Comparison of ENCODE assay signal across 1 cellular context in the genomic region with DNA sequence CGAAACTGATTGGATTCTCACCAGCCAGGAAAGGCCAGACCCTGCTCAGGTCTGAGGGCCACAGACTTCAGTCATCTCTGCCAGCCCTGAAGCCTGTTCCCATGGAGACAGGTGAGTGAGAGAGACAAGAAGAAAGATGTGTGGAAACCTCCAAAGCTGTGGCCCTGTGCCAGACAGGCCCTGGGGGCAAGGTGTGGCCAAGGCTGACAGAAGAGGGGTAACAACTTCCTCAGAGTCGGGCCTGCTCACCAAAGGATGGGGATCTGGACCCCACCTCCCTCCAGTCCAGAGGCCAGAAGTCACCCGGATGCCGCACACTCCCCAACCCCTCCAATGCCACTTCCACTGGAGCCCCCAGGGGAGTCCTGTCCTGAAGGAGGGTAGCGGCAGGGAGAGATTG.
TF ChIP-seq lines count a peak whose summit lies in the region.

No MANE protein-coding gene starts in this region.

TF ChIP-seq in HepG2, 621 proteins besides CTCF, POLR2A, EP300 and RAD21 (continued from another document):
- TF ChIP-seq, protein P1, sequence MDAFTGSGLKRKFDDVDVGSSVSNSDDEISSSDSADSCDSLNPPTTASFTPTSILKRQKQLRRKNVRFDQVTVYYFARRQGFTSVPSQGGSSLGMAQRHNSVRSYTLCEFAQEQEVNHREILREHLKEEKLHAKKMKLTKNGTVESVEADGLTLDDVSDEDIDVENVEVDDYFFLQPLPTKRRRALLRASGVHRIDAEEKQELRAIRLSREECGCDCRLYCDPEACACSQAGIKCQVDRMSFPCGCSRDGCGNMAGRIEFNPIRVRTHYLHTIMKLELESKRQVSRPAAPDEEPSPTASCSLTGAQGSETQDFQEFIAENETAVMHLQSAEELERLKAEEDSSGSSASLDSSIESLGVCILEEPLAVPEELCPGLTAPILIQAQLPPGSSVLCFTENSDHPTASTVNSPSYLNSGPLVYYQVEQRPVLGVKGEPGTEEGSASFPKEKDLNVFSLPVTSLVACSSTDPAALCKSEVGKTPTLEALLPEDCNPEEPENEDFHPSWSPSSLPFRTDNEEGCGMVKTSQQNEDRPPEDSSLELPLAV (CRISPR knock-in tag; conservative IDR thresholded peaks at IDR 0.05; ENCODE audit: low read depth) = no peak
- TF ChIP-seq, protein P2, sequence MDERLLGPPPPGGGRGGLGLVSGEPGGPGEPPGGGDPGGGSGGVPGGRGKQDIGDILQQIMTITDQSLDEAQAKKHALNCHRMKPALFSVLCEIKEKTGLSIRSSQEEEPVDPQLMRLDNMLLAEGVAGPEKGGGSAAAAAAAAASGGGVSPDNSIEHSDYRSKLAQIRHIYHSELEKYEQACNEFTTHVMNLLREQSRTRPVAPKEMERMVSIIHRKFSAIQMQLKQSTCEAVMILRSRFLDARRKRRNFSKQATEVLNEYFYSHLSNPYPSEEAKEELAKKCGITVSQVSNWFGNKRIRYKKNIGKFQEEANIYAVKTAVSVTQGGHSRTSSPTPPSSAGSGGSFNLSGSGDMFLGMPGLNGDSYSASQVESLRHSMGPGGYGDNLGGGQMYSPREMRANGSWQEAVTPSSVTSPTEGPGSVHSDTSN (CRISPR knock-in tag; IDR thresholded peaks at IDR 0.05) = no peak
- TF ChIP-seq FOXA3 (CRISPR knock-in tag; IDR thresholded peaks at IDR 0.05) (no peak), ZNF773 (CRISPR knock-in tag; IDR thresholded peaks at IDR 0.05; ENCODE audit: borderline replicate concordance) (no peak), ZNF263 (CRISPR knock-in tag; IDR thresholded peaks at IDR 0.05) (no peak), TGIF2 (CRISPR knock-in tag; IDR thresholded peaks at IDR 0.05) (no peak), YY1 (IDR thresholded peaks at IDR 0.05; ENCODE audit: insufficient read depth, insufficient replicate concordance, low read depth, low read length) (no peak), NPAS2 (CRISPR knock-in tag; IDR thresholded peaks at IDR 0.05; ENCODE audit: borderline replicate concordance) (no peak), SIN3A (IDR thresholded peaks at IDR 0.05; ENCODE audit: borderline replicate concordance, low read depth, low read length) (no peak), ZC3H13 (CRISPR knock-in tag; IDR thresholded peaks at IDR 0.05) (no peak)
- TF ChIP-seq, protein P3, sequence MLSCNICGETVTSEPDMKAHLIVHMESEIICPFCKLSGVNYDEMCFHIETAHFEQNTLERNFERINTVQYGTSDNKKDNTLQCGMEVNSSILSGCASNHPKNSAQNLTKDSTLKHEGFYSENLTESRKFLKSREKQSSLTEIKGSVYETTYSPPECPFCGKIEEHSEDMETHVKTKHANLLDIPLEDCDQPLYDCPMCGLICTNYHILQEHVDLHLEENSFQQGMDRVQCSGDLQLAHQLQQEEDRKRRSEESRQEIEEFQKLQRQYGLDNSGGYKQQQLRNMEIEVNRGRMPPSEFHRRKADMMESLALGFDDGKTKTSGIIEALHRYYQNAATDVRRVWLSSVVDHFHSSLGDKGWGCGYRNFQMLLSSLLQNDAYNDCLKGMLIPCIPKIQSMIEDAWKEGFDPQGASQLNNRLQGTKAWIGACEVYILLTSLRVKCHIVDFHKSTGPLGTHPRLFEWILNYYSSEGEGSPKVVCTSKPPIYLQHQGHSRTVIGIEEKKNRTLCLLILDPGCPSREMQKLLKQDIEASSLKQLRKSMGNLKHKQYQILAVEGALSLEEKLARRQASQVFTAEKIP (CRISPR knock-in tag; IDR thresholded peaks at IDR 0.05; ENCODE audit: borderline replicate concordance) = no peak
- TF ChIP-seq, protein P4, sequence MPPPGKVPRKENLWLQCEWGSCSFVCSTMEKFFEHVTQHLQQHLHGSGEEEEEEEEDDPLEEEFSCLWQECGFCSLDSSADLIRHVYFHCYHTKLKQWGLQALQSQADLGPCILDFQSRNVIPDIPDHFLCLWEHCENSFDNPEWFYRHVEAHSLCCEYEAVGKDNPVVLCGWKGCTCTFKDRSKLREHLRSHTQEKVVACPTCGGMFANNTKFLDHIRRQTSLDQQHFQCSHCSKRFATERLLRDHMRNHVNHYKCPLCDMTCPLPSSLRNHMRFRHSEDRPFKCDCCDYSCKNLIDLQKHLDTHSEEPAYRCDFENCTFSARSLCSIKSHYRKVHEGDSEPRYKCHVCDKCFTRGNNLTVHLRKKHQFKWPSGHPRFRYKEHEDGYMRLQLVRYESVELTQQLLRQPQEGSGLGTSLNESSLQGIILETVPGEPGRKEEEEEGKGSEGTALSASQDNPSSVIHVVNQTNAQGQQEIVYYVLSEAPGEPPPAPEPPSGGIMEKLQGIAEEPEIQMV (CRISPR knock-in tag; IDR thresholded peaks at IDR 0.05; ENCODE audit: low read depth) = no peak
- TF ChIP-seq, protein P5, sequence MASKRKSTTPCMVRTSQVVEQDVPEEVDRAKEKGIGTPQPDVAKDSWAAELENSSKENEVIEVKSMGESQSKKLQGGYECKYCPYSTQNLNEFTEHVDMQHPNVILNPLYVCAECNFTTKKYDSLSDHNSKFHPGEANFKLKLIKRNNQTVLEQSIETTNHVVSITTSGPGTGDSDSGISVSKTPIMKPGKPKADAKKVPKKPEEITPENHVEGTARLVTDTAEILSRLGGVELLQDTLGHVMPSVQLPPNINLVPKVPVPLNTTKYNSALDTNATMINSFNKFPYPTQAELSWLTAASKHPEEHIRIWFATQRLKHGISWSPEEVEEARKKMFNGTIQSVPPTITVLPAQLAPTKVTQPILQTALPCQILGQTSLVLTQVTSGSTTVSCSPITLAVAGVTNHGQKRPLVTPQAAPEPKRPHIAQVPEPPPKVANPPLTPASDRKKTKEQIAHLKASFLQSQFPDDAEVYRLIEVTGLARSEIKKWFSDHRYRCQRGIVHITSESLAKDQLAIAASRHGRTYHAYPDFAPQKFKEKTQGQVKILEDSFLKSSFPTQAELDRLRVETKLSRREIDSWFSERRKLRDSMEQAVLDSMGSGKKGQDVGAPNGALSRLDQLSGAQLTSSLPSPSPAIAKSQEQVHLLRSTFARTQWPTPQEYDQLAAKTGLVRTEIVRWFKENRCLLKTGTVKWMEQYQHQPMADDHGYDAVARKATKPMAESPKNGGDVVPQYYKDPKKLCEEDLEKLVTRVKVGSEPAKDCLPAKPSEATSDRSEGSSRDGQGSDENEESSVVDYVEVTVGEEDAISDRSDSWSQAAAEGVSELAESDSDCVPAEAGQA (IDR thresholded peaks at IDR 0.05; ENCODE audit: low read depth) = no peak
- TF ChIP-seq, protein P5 (CRISPR knock-in tag; IDR thresholded peaks at IDR 0.05; ENCODE audit: borderline replicate concordance) = no peak
- TF ChIP-seq, protein P6, sequence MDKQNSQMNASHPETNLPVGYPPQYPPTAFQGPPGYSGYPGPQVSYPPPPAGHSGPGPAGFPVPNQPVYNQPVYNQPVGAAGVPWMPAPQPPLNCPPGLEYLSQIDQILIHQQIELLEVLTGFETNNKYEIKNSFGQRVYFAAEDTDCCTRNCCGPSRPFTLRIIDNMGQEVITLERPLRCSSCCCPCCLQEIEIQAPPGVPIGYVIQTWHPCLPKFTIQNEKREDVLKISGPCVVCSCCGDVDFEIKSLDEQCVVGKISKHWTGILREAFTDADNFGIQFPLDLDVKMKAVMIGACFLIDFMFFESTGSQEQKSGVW (CRISPR knock-in tag; IDR thresholded peaks at IDR 0.05; ENCODE audit: borderline replicate concordance) = no peak
- TF ChIP-seq, protein P7, sequence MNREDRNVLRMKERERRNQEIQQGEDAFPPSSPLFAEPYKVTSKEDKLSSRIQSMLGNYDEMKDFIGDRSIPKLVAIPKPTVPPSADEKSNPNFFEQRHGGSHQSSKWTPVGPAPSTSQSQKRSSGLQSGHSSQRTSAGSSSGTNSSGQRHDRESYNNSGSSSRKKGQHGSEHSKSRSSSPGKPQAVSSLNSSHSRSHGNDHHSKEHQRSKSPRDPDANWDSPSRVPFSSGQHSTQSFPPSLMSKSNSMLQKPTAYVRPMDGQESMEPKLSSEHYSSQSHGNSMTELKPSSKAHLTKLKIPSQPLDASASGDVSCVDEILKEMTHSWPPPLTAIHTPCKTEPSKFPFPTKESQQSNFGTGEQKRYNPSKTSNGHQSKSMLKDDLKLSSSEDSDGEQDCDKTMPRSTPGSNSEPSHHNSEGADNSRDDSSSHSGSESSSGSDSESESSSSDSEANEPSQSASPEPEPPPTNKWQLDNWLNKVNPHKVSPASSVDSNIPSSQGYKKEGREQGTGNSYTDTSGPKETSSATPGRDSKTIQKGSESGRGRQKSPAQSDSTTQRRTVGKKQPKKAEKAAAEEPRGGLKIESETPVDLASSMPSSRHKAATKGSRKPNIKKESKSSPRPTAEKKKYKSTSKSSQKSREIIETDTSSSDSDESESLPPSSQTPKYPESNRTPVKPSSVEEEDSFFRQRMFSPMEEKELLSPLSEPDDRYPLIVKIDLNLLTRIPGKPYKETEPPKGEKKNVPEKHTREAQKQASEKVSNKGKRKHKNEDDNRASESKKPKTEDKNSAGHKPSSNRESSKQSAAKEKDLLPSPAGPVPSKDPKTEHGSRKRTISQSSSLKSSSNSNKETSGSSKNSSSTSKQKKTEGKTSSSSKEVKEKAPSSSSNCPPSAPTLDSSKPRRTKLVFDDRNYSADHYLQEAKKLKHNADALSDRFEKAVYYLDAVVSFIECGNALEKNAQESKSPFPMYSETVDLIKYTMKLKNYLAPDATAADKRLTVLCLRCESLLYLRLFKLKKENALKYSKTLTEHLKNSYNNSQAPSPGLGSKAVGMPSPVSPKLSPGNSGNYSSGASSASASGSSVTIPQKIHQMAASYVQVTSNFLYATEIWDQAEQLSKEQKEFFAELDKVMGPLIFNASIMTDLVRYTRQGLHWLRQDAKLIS (CRISPR knock-in tag; IDR thresholded peaks at IDR 0.05) = no peak
- TF ChIP-seq, protein P8, sequence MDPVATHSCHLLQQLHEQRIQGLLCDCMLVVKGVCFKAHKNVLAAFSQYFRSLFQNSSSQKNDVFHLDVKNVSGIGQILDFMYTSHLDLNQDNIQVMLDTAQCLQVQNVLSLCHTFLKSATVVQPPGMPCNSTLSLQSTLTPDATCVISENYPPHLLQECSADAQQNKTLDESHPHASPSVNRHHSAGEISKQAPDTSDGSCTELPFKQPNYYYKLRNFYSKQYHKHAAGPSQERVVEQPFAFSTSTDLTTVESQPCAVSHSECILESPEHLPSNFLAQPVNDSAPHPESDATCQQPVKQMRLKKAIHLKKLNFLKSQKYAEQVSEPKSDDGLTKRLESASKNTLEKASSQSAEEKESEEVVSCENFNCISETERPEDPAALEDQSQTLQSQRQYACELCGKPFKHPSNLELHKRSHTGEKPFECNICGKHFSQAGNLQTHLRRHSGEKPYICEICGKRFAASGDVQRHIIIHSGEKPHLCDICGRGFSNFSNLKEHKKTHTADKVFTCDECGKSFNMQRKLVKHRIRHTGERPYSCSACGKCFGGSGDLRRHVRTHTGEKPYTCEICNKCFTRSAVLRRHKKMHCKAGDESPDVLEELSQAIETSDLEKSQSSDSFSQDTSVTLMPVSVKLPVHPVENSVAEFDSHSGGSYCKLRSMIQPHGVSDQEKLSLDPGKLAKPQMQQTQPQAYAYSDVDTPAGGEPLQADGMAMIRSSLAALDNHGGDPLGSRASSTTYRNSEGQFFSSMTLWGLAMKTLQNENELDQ (CRISPR knock-in tag; IDR thresholded peaks at IDR 0.05; ENCODE audit: borderline replicate concordance) = no peak
